ENCODE assay signal across 9 cellular contexts in the genomic region with DNA sequence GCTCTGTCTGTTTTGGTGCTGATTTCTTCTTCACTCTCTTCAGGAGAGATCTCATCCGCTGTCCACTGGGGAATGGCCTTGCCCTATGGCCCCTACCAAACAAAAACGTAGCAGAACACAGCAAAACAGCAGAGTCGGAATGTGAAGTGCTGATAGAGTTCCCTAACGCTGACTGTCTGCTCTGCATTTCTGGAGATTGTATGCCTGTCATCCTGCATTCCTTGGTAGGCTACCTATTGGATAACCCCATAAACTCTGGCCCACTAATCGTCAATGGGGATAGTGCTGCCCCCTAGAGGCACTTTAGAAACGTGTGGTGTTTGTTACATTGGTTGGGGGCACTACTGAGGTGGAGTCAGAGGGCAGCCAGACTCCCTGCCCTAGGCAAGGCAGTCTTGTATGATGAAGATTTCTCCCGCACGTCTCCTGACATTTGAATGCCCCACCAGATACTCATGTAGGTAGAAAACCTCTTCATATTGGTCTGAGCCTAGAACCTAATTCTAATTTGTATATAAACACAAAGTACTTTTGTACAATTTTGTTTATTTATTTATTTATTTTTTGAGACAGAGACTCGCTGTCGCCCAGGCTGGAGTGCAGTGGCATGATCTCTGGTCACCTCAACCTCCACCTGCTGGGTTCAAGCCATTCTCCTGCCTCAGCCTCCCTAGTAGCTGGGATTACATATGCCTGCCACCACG. TPM values are rescaled to one million over a fixed set of nuclear protein-coding genes. Genes with fewer than 3 reads are reported as not detected.
DNase-seq lines count a peak whose midpoint lies in the region; ATAC-seq, FAIRE-seq and TF ChIP-seq lines count a peak whose summit lies in the region.
"Had no signal": no experiment of that assay in that cellular context is flagged by ENCODE, and none has a peak within 500 bp of the region (broad histone marks: within the 10 kb centered on the region; RNA-seq: fewer than 3 reads in every experiment).

No MANE protein-coding gene starts in this region.

- no peaks in the 10 kb centered on the region for H3K36me3 Mint-ChIP-seq in activated CD4-positive, alpha-beta T cell treated with anti-CD3 and anti-CD28 coated beads for 36 hours (ENCODE audit: low read depth)

- no peak overlapping the region for H3K4me3 ChIP-seq in AG10803 (ENCODE audit: low read length)

- H3K4me1 Mint-ChIP-seq in activated CD4-positive, alpha-beta T cell treated with anti-CD3 and anti-CD28 coated beads for 36 hours, result no peaks in the 10 kb centered on the region

- no peaks in the 10 kb centered on the region for H3K9me3 Mint-ChIP-seq in activated CD4-positive, alpha-beta T cell treated with anti-CD3 and anti-CD28 coated beads for 36 hours (ENCODE audit: low read depth)

- intact Hi-C loops in activated CD4-positive, alpha-beta T cell treated with anti-CD3 and anti-CD28 coated beads for 36 hours (cut with DNase I, micrococcal nuclease), result loop anchor here (1.0 kb wide), 2 partner anchors 50 to 166 kb away; a partner anchor contains a TSS

- CTCF ChIA-PET in activated CD4-positive, alpha-beta T cell treated with anti-CD3 and anti-CD28 coated beads for 36 hours (lab: Charles Lee), result interaction anchor here (0.6 to 1.4 kb wide), 10 partner anchors 11 to 210 kb away, joined by 3 to 6 read pairs (median 4); no protein-coding TSS in a partner anchor

- peak; percentile 88 for ATAC-seq in activated CD4-positive, alpha-beta T cell treated with anti-CD3 and anti-CD28 coated beads for 36 hours
- ATAC-seq in GM19455 (IDR thresholded peaks at IDR 0.05; ENCODE audit: unreplicated experiment), result no peak

- peak; percentile 91 for TF ChIP-seq CTCF in AG10803 (conservative IDR thresholded peaks at IDR 0.05; ENCODE audit: low read length)

- POLR2A ChIA-PET in activated CD4-positive, alpha-beta T cell treated with anti-CD3 and anti-CD28 coated beads for 36 hours (lab: Charles Lee), result no interaction called here

- FAIRE-seq in GM19239 (lab: Jason Lieb, UNC), result no peak
- FAIRE-seq: islet of Langerhans had no signal

- no peak overlapping the region for H3K27ac Mint-ChIP-seq in activated CD4-positive, alpha-beta T cell treated with anti-CD3 and anti-CD28 coated beads for 36 hours

- no peak overlapping the region for H3K4me3 Mint-ChIP-seq in activated CD4-positive, alpha-beta T cell treated with anti-CD3 and anti-CD28 coated beads for 36 hours

- peaks cover 4% of the 10 kb centered on the region for H3K27me3 Mint-ChIP-seq in activated CD4-positive, alpha-beta T cell treated with anti-CD3 and anti-CD28 coated beads for 36 hours

- DNase-seq in AG10803 (ENCODE audit: low read depth) (peak; percentile 80), GM19239 (ENCODE audit: insufficient read length, low spot score) (peak; percentile 31), NCI-H2196 treated with DMSO at 0.1 percent for 48 hours (lab: John Stamatoyannopoulos, UW; ENCODE audit: unreplicated experiment) (peak; percentile 65), ecto neural progenitor cell (ENCODE audit: low spot score) (peak; percentile 82), lung microvascular endothelial cell (ENCODE audit: low read depth in 2 of 2) (peak; percentile 61 to 62), stromal cell of bone marrow (ENCODE audit: low read depth) (peak; percentile 36)
- peak; percentile 67 for DNase-seq in activated CD4-positive, alpha-beta T cell treated with anti-CD3 and anti-CD28 coated beads for 36 hours

RNA-seq across cellular contexts. Expression of a gene that starts 15.6 kb away (rescaled TPM):
- 10 to 100 TPM; 13.6 to 14.3 TPM for total RNA-seq in activated CD4-positive, alpha-beta T cell treated with anti-CD3 and anti-CD28 coated beads for 36 hours
- 8.1 and 13.9 TPM in 2 replicates for total RNA-seq in lung microvascular endothelial cell

Comparison
In these comparisons a context has a peak if more than half of its experiments do, and no peak if none do; other contexts are left out.
1. DNase-seq: peak in every context shown above with its lines; median percentile 82 in ecto neural progenitor cell; 80 in AG10803; 67 in activated CD4-positive, alpha-beta T cell treated with anti-CD3 and anti-CD28 coated beads for 36 hours; 65 in NCI-H2196 treated with DMSO at 0.1 percent for 48 hours; 62 in lung microvascular endothelial cell; 36 in stromal cell of bone marrow; 31 in GM19239.